Comparison of ENCODE assay signal across 20 cellular contexts in genomic region chr2:120260736-120261135, GRCh38.
"Had no signal": no experiment of that assay in that cellular context is flagged by ENCODE, and none has a peak within 500 bp of the region (broad histone marks: within the 10 kb centered on the region; RNA-seq: fewer than 3 reads in every experiment).

No MANE protein-coding gene starts in this region.

- H3K4me2 ChIP-seq: hepatocyte had no signal

- FAIRE-seq: colon, frontal cortex had no signal

- DNase-seq: activated B cell treated with CpG ODN at 0.5 μM for 24 hours; activated CD8-positive, alpha-beta memory T cell treated with anti-CD3 and anti-CD28 coated beads, Interleukin-2, amount 50 U/mL, for 4 hours; activated naive CD4-positive, alpha-beta T cell; activated naive CD8-positive, alpha-beta T cell treated with anti-CD3 and anti-CD28 coated beads, Interleukin-2, amount 10 ng/mL, durations not matched to agents 7 days and 5 days; amniotic stem cell; dorsolateral prefrontal cortex; effector memory CD8-positive, alpha-beta T cell; glutamatergic neuron; immature natural killer cell; left lung; mesenchymal stem cell; mucosa of descending colon; nephron progenitor cell; substantia nigra; thyroid gland had no signal

- H2AFZ ChIP-seq: hepatocyte had no signal

- H3K4me1 ChIP-seq: breast epithelium had no signal

- H3K27ac ChIP-seq: breast epithelium, dorsolateral prefrontal cortex, hepatocyte, thyroid gland had no signal

- H3K9me3 ChIP-seq: mucosa of descending colon, thyroid gland had no signal

- ATAC-seq: effector memory CD8-positive, alpha-beta T cell; left lung had no signal

- H3K36me3 ChIP-seq: breast epithelium, left lung, thyroid gland had no signal

- H3K27me3 ChIP-seq: breast epithelium, dorsolateral prefrontal cortex, esophagus muscularis mucosa, hepatocyte, left lung, thyroid gland had no signal

- H3K4me3 ChIP-seq: breast epithelium, dorsolateral prefrontal cortex, esophagus muscularis mucosa, hepatocyte, left lung, mucosa of descending colon, thyroid gland had no signal
